ENCODE assay signal across 1 cellular context in genomic region chr17:602436-602835, GRCh38.
TF ChIP-seq lines count a peak whose summit lies in the region.

No MANE protein-coding gene starts in this region.

TF ChIP-seq in GM23338, 12 proteins besides CTCF, POLR2A, EP300 and RAD21 (continued from another document):
- TF ChIP-seq, protein P1, sequence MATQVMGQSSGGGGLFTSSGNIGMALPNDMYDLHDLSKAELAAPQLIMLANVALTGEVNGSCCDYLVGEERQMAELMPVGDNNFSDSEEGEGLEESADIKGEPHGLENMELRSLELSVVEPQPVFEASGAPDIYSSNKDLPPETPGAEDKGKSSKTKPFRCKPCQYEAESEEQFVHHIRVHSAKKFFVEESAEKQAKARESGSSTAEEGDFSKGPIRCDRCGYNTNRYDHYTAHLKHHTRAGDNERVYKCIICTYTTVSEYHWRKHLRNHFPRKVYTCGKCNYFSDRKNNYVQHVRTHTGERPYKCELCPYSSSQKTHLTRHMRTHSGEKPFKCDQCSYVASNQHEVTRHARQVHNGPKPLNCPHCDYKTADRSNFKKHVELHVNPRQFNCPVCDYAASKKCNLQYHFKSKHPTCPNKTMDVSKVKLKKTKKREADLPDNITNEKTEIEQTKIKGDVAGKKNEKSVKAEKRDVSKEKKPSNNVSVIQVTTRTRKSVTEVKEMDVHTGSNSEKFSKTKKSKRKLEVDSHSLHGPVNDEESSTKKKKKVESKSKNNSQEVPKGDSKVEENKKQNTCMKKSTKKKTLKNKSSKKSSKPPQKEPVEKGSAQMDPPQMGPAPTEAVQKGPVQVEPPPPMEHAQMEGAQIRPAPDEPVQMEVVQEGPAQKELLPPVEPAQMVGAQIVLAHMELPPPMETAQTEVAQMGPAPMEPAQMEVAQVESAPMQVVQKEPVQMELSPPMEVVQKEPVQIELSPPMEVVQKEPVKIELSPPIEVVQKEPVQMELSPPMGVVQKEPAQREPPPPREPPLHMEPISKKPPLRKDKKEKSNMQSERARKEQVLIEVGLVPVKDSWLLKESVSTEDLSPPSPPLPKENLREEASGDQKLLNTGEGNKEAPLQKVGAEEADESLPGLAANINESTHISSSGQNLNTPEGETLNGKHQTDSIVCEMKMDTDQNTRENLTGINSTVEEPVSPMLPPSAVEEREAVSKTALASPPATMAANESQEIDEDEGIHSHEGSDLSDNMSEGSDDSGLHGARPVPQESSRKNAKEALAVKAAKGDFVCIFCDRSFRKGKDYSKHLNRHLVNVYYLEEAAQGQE (IDR thresholded peaks at IDR 0.05; ENCODE audit: unreplicated experiment): no peak
- TF ChIP-seq EZH2 (IDR thresholded peaks at IDR 0.05; ENCODE audit: low read depth, unreplicated experiment) (no peak), ZNF114 (CRISPR knock-in tag; IDR thresholded peaks at IDR 0.05) (no peak), POLR2AphosphoS5 (IDR thresholded peaks at IDR 0.05; ENCODE audit: low read depth) (no peak), ZNF331 (CRISPR knock-in tag; IDR thresholded peaks at IDR 0.05; ENCODE audit: low read depth) (no peak), EZH2phosphoT487 (IDR thresholded peaks at IDR 0.05; ENCODE audit: unreplicated experiment) (no peak), CREB1 (CRISPR knock-in tag; IDR thresholded peaks at IDR 0.05; ENCODE audit: low read depth) (no peak)
TF ChIP-seq in GM23338: peak in this region for 0.
